In the genomic region with DNA sequence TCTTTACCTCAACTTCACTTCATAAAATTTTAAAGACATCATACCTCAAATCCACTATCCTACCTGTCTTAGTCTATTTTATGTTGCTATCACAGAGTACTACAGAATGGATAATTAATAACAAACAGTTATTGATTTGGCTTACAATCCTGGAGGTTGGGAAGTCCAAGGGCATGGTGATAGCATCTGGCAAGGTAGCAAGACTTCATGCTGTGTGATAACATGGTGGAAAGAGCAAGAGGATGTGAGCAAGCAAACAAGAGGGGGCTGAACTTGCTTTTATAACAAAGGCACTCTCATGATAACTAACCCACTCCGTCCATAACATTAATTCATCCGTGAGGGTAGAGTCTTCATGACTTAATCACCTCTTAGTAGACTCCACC, we compare ENCODE assay signal across 13 cellular contexts. TPM values are rescaled to one million over a fixed set of nuclear protein-coding genes. Genes with fewer than 3 reads are reported as not detected.
DNase-seq lines count a peak whose midpoint lies in the region; ATAC-seq and TF ChIP-seq lines count a peak whose summit lies in the region.
"Had no signal": no experiment of that assay in that cellular context is flagged by ENCODE, and none has a peak within 500 bp of the region (broad histone marks: within the 10 kb centered on the region; RNA-seq: fewer than 3 reads in every experiment).

No MANE protein-coding gene starts in this region.

- peak overlapping the region; percentile 84 for H3K4me3 Mint-ChIP-seq in CD4-positive, alpha-beta T cell
- H3K4me3 Mint-ChIP-seq in activated CD8-positive, alpha-beta T cell treated with anti-CD3 and anti-CD28 coated beads, Interleukin-2, amount 10 ng/mL, durations not matched to agents 7 days and 5 days: no peak overlapping the region
- peak overlapping the region; percentile 12 to 88 (median 84) for H3K4me3 Mint-ChIP-seq in naive thymus-derived CD4-positive, alpha-beta T cell

- POLR2A ChIA-PET in CD4-positive, alpha-beta T cell (lab: Charles Lee): no interaction called here
- POLR2A ChIA-PET in activated CD8-positive, alpha-beta T cell treated with anti-CD3 and anti-CD28 coated beads, Interleukin-2, amount 10 ng/mL, durations not matched to agents 7 days and 5 days (lab: Charles Lee): no interaction called here
- POLR2A ChIA-PET in naive thymus-derived CD4-positive, alpha-beta T cell (lab: Charles Lee): no interaction called here

- H3K4me1 Mint-ChIP-seq in CD4-positive, alpha-beta T cell (ENCODE audit: low read depth): peaks cover 94% of the 10 kb centered on the region
- H3K4me1 Mint-ChIP-seq in activated CD8-positive, alpha-beta T cell treated with anti-CD3 and anti-CD28 coated beads, Interleukin-2, amount 10 ng/mL, durations not matched to agents 7 days and 5 days (ENCODE audit: low read depth): peaks cover 96% of the 10 kb centered on the region
- peaks cover 64 to 100% (median 96%) of the 10 kb centered on the region in 7 donors for H3K4me1 Mint-ChIP-seq in naive thymus-derived CD4-positive, alpha-beta T cell

- H3K4me3 ChIP-seq in GM08714 (ENCODE audit: low read length): peak overlapping the region; percentile 66; the same call in 1 of the 2 replicates
- no peak overlapping the region for H3K4me3 ChIP-seq in naive thymus-derived CD4-positive, alpha-beta T cell (ENCODE audit: low read length)
- H3K4me3 ChIP-seq: coronary artery had no signal

- no peaks in the 10 kb centered on the region for H3K9me3 ChIP-seq in CD4-positive, alpha-beta T cell (ENCODE audit: control insufficient read depth, low read length)
- peaks cover 0 to 3% (median 0%) of the 10 kb centered on the region in 3 experiments for H3K9me3 ChIP-seq in naive thymus-derived CD4-positive, alpha-beta T cell (ENCODE audit: control insufficient read depth in 2 of 3, low read length in 3 of 3)

- peaks cover 0 to 6% (median 0%) of the 10 kb centered on the region in 3 experiments for H3K36me3 ChIP-seq in naive thymus-derived CD4-positive, alpha-beta T cell (ENCODE audit: control insufficient read depth in 2 of 3, insufficient read depth in 3 of 3, low read length in 3 of 3)

- intact Hi-C loops in CD4-positive, alpha-beta T cell (cut with DNase I, micrococcal nuclease): loop anchor here in 1 of 2 experiments (2.0 to 10.0 kb wide), 2 partner anchors 31 to 171 kb away; partner anchors contain the start of gene BTG3
- intact Hi-C loops in naive thymus-derived CD4-positive, alpha-beta T cell (cut with micrococcal nuclease): no loop called here

- no peak for TF ChIP-seq CTCF in CD4-positive, alpha-beta T cell (IDR thresholded peaks at IDR 0.05)

- H3K27ac Mint-ChIP-seq in CD4-positive, alpha-beta T cell: peak overlapping the region; percentile 93
- peak overlapping the region; percentile 90 for H3K27ac Mint-ChIP-seq in activated CD8-positive, alpha-beta T cell treated with anti-CD3 and anti-CD28 coated beads, Interleukin-2, amount 10 ng/mL, durations not matched to agents 7 days and 5 days
- peak overlapping the region; percentile 83 to 96 (median 91) for H3K27ac Mint-ChIP-seq in naive thymus-derived CD4-positive, alpha-beta T cell

- H3K27me3 ChIP-seq in CD4-positive, alpha-beta T cell (ENCODE audit: control insufficient read depth, insufficient read depth, low read length): no peaks in the 10 kb centered on the region
- no peaks in the 10 kb centered on the region for H3K27me3 ChIP-seq in naive thymus-derived CD4-positive, alpha-beta T cell (ENCODE audit: control insufficient read depth in 2 of 2, insufficient read depth in 2 of 2, low read length in 2 of 2)

- peaks cover 21% of the 10 kb centered on the region for H3K36me3 Mint-ChIP-seq in CD4-positive, alpha-beta T cell (ENCODE audit: low read depth)
- peaks cover 73% of the 10 kb centered on the region for H3K36me3 Mint-ChIP-seq in activated CD8-positive, alpha-beta T cell treated with anti-CD3 and anti-CD28 coated beads, Interleukin-2, amount 10 ng/mL, durations not matched to agents 7 days and 5 days (ENCODE audit: low read depth)
- peaks cover 0 to 51% (median 20%) of the 10 kb centered on the region in 5 donors for H3K36me3 Mint-ChIP-seq in naive thymus-derived CD4-positive, alpha-beta T cell

- ATAC-seq in CD4-positive, alpha-beta T cell (ENCODE audit: poor library complexity): no peak
- no peak for ATAC-seq in activated CD8-positive, alpha-beta T cell treated with anti-CD3 and anti-CD28 coated beads, Interleukin-2, amount 10 ng/mL, durations not matched to agents 7 days and 5 days
- no peak for ATAC-seq in naive thymus-derived CD4-positive, alpha-beta T cell
- ATAC-seq: SK-N-SH treated with all-trans-retinoic acid at 6 μM for 48 hours had no signal

- no peaks in the 10 kb centered on the region for H3K27me3 Mint-ChIP-seq in CD4-positive, alpha-beta T cell
- H3K27me3 Mint-ChIP-seq in activated CD8-positive, alpha-beta T cell treated with anti-CD3 and anti-CD28 coated beads, Interleukin-2, amount 10 ng/mL, durations not matched to agents 7 days and 5 days (ENCODE audit: low read depth): no peaks in the 10 kb centered on the region
- no peaks in the 10 kb centered on the region for H3K27me3 Mint-ChIP-seq in naive thymus-derived CD4-positive, alpha-beta T cell

- H3K4me1 ChIP-seq in naive thymus-derived CD4-positive, alpha-beta T cell (ENCODE audit: control insufficient read depth in 2 of 2, insufficient read depth in 2 of 2, low read length in 2 of 2): peaks cover 68 to 84% of the 10 kb centered on the region in 2 donors

- no peaks in the 10 kb centered on the region for H3K9me3 Mint-ChIP-seq in CD4-positive, alpha-beta T cell
- H3K9me3 Mint-ChIP-seq in activated CD8-positive, alpha-beta T cell treated with anti-CD3 and anti-CD28 coated beads, Interleukin-2, amount 10 ng/mL, durations not matched to agents 7 days and 5 days (ENCODE audit: insufficient read depth): peaks cover 4% of the 10 kb centered on the region
- H3K9me3 Mint-ChIP-seq in naive thymus-derived CD4-positive, alpha-beta T cell: peaks cover 0 to 11% (median 3%) of the 10 kb centered on the region in 11 donors

- DNase-seq in CD4-positive, alpha-beta T cell: no peak
- no peak for DNase-seq in activated CD8-positive, alpha-beta T cell treated with anti-CD3 and anti-CD28 coated beads, Interleukin-2, amount 10 ng/mL, durations not matched to agents 7 days and 5 days
- DNase-seq in naive thymus-derived CD4-positive, alpha-beta T cell: no peak
- no peak for DNase-seq in amniotic stem cell (lab: John Stamatoyannopoulos, UW)
- DNase-seq in H4 (ENCODE audit: low spot score): no peak
- no peak for DNase-seq in SW480 (ENCODE audit: low spot score)
- DNase-seq: EL, GOT3, NCI-H69 had no signal

- no peak overlapping the region for H3K27ac ChIP-seq in CD4-positive, alpha-beta T cell (ENCODE audit: low read depth, low read length)
- H3K27ac ChIP-seq in naive thymus-derived CD4-positive, alpha-beta T cell (ENCODE audit: low read depth, low read length): no peak overlapping the region
- H3K27ac ChIP-seq: C4-2B, coronary artery had no signal

- CTCF ChIA-PET in CD4-positive, alpha-beta T cell (lab: Charles Lee): no interaction called here
- CTCF ChIA-PET in activated CD8-positive, alpha-beta T cell treated with anti-CD3 and anti-CD28 coated beads, Interleukin-2, amount 10 ng/mL, durations not matched to agents 7 days and 5 days (lab: Charles Lee): no interaction called here
- CTCF ChIA-PET in naive thymus-derived CD4-positive, alpha-beta T cell (lab: Charles Lee): no interaction called here

RNA-seq across cellular contexts. Expression of gene C21orf91, which starts 33.8 kb away (rescaled TPM):
- 10 to 100 TPM; 40.9 to 42.2 TPM for total RNA-seq in CD4-positive, alpha-beta T cell
- total RNA-seq in activated CD8-positive, alpha-beta T cell treated with anti-CD3 and anti-CD28 coated beads, Interleukin-2, amount 10 ng/mL, durations not matched to agents 7 days and 5 days: 10 to 100 TPM; 51.8 to 57.9 TPM
- total RNA-seq in naive thymus-derived CD4-positive, alpha-beta T cell: 10 to 100 TPM; 26.0 to 59.8 (median 57.7) TPM
- polyA plus RNA-seq in naive thymus-derived CD4-positive, alpha-beta T cell: 10 to 100 TPM; 34.6 to 40.8 TPM
- 8.4 and 10.5 TPM in 2 replicates for total RNA-seq in H4 (2014; rRNA removed; shearing (Covaris generic))
